ENCODE assay signal across 9 cellular contexts in genomic region chr4:154779362-154779947, GRCh38. TPM values are rescaled to one million over a fixed set of nuclear protein-coding genes. Genes with fewer than 3 reads are reported as not detected.
A peak's percentile ranks its signal among the peaks of the same experiment; 100 is the strongest.
DNase-seq lines count a peak whose midpoint lies in the region; ATAC-seq and TF ChIP-seq lines count a peak whose summit lies in the region.
"Had no signal": no experiment of that assay in that cellular context is flagged by ENCODE, and none has a peak within 500 bp of the region (broad histone marks: within the 10 kb centered on the region; RNA-seq: fewer than 3 reads in every experiment).

No MANE protein-coding gene starts in this region.

- in situ Hi-C loops in SK-MEL-5 (cut with HindIII; ENCODE audit: low pct_unique_long_range_greater_than_20kb, low sequenced_read_pairs): no loop called here

- TF ChIP-seq CTCF in foreskin keratinocyte (conservative IDR thresholded peaks at IDR 0.05): peak; percentile 81
- TF ChIP-seq CTCF in thoracic aorta (IDR thresholded peaks at IDR 0.05): peak; percentile 33

- no peaks in the 10 kb centered on the region for H3K9me3 ChIP-seq in thoracic aorta

- H3K4me1 ChIP-seq in foreskin keratinocyte (no peaks in the 10 kb centered on the region), thoracic aorta (ENCODE audit: control insufficient read depth in 1 of 2, low read depth in 2 of 2) (no peaks in the 10 kb centered on the region)
- H3K4me1 ChIP-seq: BLaER1 had no signal

- no peaks in the 10 kb centered on the region for H3K36me3 ChIP-seq in thoracic aorta
- H3K36me3 ChIP-seq: BLaER1 had no signal

- ATAC-seq in foreskin keratinocyte (peak; percentile 73), thoracic aorta (ENCODE audit: insufficient number of reproducible peaks, low FRiP score, low read depth) (no peak), GM18873 (IDR thresholded peaks at IDR 0.05; ENCODE audit: low FRiP score, unreplicated experiment) (no peak), left colon (no peak)

- H3K27me3 ChIP-seq in foreskin keratinocyte: peaks cover 26% of the 10 kb centered on the region
- H3K27me3 ChIP-seq in thoracic aorta (replicated peaks; ENCODE audit: insufficient read depth): no peaks in the 10 kb centered on the region
- H3K27me3 ChIP-seq: BLaER1 had no signal

- DNase-seq in NCI-H1105 treated with DMSO at 0.1 percent for 48 hours (lab: John Stamatoyannopoulos, UW): peak; percentile 2
- no peak for DNase-seq in NCI-H1105 (lab: John Stamatoyannopoulos, UW)
- DNase-seq in SK-MEL-5 (ENCODE audit: low read depth, low spot score): peak; percentile 60
- peak in 1 of 2 donors; percentile 40 for DNase-seq in foreskin keratinocyte
- DNase-seq in thoracic aorta (ENCODE audit: low spot score): no peak
- no peak for DNase-seq in left colon
- no peak for DNase-seq in stimulated activated CD4-positive, alpha-beta T cell treated with anti-CD3 and anti-CD28 coated beads, Interleukin-12 subunit alpha, Interleukin-12 subunit beta, amount 100 ng/mL, for 4 hours

- H3K27ac ChIP-seq in foreskin keratinocyte: no peak overlapping the region
- H3K27ac ChIP-seq in thoracic aorta: no peak overlapping the region
- H3K27ac ChIP-seq: BLaER1 had no signal

- H3K4me3 ChIP-seq in thoracic aorta: no peak overlapping the region
- H3K4me3 ChIP-seq: BLaER1 had no signal

- intact Hi-C loops in left colon (cut with DNase I, micrococcal nuclease): loop anchor here in 1 of 2 donors (10.0 kb wide), 1 partner anchor 225 kb away; the partner anchor contains the start of gene PLRG1

RNA-seq across cellular contexts. Expression of gene RBM46, which starts 1.6 kb away (rescaled TPM):
- 0.40 and 0.42 TPM in 2 replicates for total RNA-seq in SK-MEL-5 (2014; rRNA removed; shearing (Covaris generic))
- polyA plus RNA-seq in SK-MEL-5 (2015; cell fraction: cytosol; rRNA removed): 0.19 TPM in 1 of 2 replicates, not detected in the other
- 1.1 and 1.7 TPM in 2 replicates for polyA plus RNA-seq in SK-MEL-5 (2015; cell fraction: nucleus; rRNA removed)
- 0.04 TPM in 1 of 2 replicates, not detected in the other for total RNA-seq in foreskin keratinocyte
- polyA plus RNA-seq in foreskin keratinocyte: not detected in 2 replicates
- total RNA-seq in thoracic aorta: not detected
- total RNA-seq in left colon: not detected

RNA-seq across cellular contexts. Expression of gene LRAT, which starts 35.7 kb away (rescaled TPM):
- total RNA-seq in SK-MEL-5 (2014; rRNA removed; shearing (Covaris generic)): 10.3 and 12.7 TPM in 2 replicates
- 4.5 and 11.2 TPM in 2 replicates for polyA plus RNA-seq in SK-MEL-5 (2015; cell fraction: cytosol; rRNA removed)
- polyA plus RNA-seq in SK-MEL-5 (2015; cell fraction: nucleus; rRNA removed): 62.6 and 67.0 TPM in 2 replicates
- total RNA-seq in foreskin keratinocyte: 0.11 and 0.14 TPM in 2 replicates
- 0.02 and 0.08 TPM in 2 replicates for polyA plus RNA-seq in foreskin keratinocyte
- total RNA-seq in thoracic aorta: not detected
- total RNA-seq in left colon: under 1 TPM; 0.18 to 0.53 TPM

Comparison
In these comparisons a context has a peak if more than half of its experiments do, and no peak if none do; other contexts are left out.
1. DNase-seq: peak in NCI-H1105 treated with DMSO at 0.1 percent for 48 hours (single experiment) and SK-MEL-5 (single experiment); none in NCI-H1105 (single experiment), thoracic aorta (single experiment), left colon (0 of 2) and stimulated activated CD4-positive, alpha-beta T cell treated with anti-CD3 and anti-CD28 coated beads, Interleukin-12 subunit alpha, Interleukin-12 subunit beta, amount 100 ng/mL, for 4 hours (single experiment).